In the genomic region with DNA sequence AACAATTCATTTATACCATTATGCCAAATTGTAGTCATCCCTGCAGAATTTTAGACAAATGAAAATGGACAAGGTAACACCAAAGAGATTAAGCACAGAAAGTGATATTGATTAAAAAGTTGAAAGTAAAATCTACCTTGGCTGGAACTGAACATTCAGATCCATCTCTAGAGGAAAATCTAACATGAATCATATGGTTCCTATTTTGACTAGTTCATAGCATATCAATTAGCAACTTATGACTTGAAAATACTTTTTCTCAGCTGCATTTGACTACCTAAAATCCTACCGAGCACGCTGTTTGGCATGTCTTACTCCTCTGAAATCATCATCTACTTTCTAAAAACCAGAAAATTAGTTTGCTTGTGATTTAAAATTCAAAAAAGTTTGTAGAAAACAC, we compare ENCODE assay signal across 7 cellular contexts. TPM values are rescaled to one million over a fixed set of nuclear protein-coding genes. Genes with fewer than 3 reads are reported as not detected.
"Had no signal": no experiment of that assay in that cellular context is flagged by ENCODE, and none has a peak within 500 bp of the region (broad histone marks: within the 10 kb centered on the region; RNA-seq: fewer than 3 reads in every experiment).

No MANE protein-coding gene starts in this region.

- H3K9me3 Mint-ChIP-seq: GM23338, H9 had no signal

- H3K4me3 Mint-ChIP-seq: GM23338, H9 had no signal

- H3K27ac Mint-ChIP-seq: GM23338, H9 had no signal

- ATAC-seq: GM23338, K562 had no signal

- H3K4me1 Mint-ChIP-seq: GM23338, H9 had no signal

- DNase-seq: H9, HCEC 1CT, IMR-90 had no signal

RNA-seq across cellular contexts. Expression of a gene that starts 59.8 kb away (rescaled TPM):
- total RNA-seq: GM23338, H1, HT-29 had no signal
